Comparison of ENCODE assay signal across 8 cellular contexts in genomic region chr1:193448682-193449461, GRCh38.
A peak's percentile ranks its signal among the peaks of the same experiment; 100 is the strongest.
DNase-seq lines count a peak whose midpoint lies in the region; ATAC-seq and TF ChIP-seq lines count a peak whose summit lies in the region.

No MANE protein-coding gene starts in this region.

- no peaks in the 10 kb centered on the region for H3K36me3 ChIP-seq in KMS-11 (ENCODE audit: insufficient read depth)

- DNase-seq in amygdala (lab: John Stamatoyannopoulos, UW), result no peak
- no peak for DNase-seq in GM19240 (ENCODE audit: insufficient read length, low spot score)
- no peak for DNase-seq in NCI-H146 (lab: John Stamatoyannopoulos, UW)
- no peak for DNase-seq in effector CD4-positive, alpha-beta T cell

- peak overlapping the region; percentile 2; the same call in 1 of the 2 replicates for H2AFZ ChIP-seq in KMS-11 (ENCODE audit: low read depth)

- H3K27me3 ChIP-seq in KMS-11 (ENCODE audit: insufficient read depth, low read depth), result no peaks in the 10 kb centered on the region

- peak overlapping the region; percentile 77 for H3K4me3 ChIP-seq in KMS-11 (IDR thresholded peaks at IDR 0.05; ENCODE audit: insufficient read depth, low read depth, low read length)

- H4K20me1 ChIP-seq in KMS-11 (ENCODE audit: insufficient read depth), result no peaks in the 10 kb centered on the region

- ATAC-seq in GM18508 (IDR thresholded peaks at IDR 0.05; ENCODE audit: insufficient read depth, unreplicated experiment), result peak; percentile 80
- ATAC-seq in GM21723 (IDR thresholded peaks at IDR 0.05; ENCODE audit: unreplicated experiment), result peak; percentile 92
- peak; percentile 29 for ATAC-seq in esophagus mucosa

- TF ChIP-seq CTCF in KMS-11 (conservative IDR thresholded peaks at IDR 0.05; ENCODE audit: low read depth, low read length), result no peak

- peaks cover 47% of the 10 kb centered on the region for H3K4me1 ChIP-seq in KMS-11 (ENCODE audit: low read depth, poor library complexity, severe bottlenecking)

- peak overlapping the region; percentile 46 for H3K4me2 ChIP-seq in KMS-11

- H3K79me2 ChIP-seq in KMS-11 (ENCODE audit: insufficient read depth, low read depth), result no peaks in the 10 kb centered on the region

- H3K9ac ChIP-seq in KMS-11, result no peak overlapping the region

- peak overlapping the region; percentile 44 for H3K27ac ChIP-seq in KMS-11

Comparison
In these comparisons a context has a peak if more than half of its experiments do, and no peak if none do; other contexts are left out.
1. ATAC-seq: peak in every context shown above with its lines; median percentile 92 in GM21723; 80 in GM18508; 29 in esophagus mucosa.